In genomic region chr1:86703696-86704455, GRCh38 we compare ENCODE assay signal across 8 cellular contexts. TPM values are rescaled to one million over a fixed set of nuclear protein-coding genes. Genes with fewer than 3 reads are reported as not detected.
DNase-seq lines count a peak whose midpoint lies in the region; ATAC-seq, FAIRE-seq and TF ChIP-seq lines count a peak whose summit lies in the region.

No MANE protein-coding gene starts in this region.

- POLR2A ChIA-PET in A549 (lab: Yijun Ruan, JAX), result interaction anchor here (0.6 to 2.0 kb wide), 4 partner anchors 8 to 1759 kb away, joined by 3 to 13 read pairs (median 6); no protein-coding TSS in a partner anchor
- POLR2A ChIA-PET in activated CD8-positive, alpha-beta T cell treated with anti-CD3 and anti-CD28 coated beads for 36 hours (lab: Charles Lee), result interaction anchor here (0.6 to 4.5 kb wide), 11 partner anchors 9 to 320 kb away, joined by 3 to 43 read pairs (median 4); partner anchors contain the start of genes HS2ST1 and SELENOF

- H3K4me3 ChIP-seq in A549, result peak overlapping the region; percentile 86
- peak overlapping the region; percentile 87 for H3K4me3 ChIP-seq in fibroblast of pulmonary artery (replicated peaks; ENCODE audit: low read depth, low read length)

- intact Hi-C loops in activated CD8-positive, alpha-beta T cell treated with anti-CD3 and anti-CD28 coated beads for 36 hours (cut with micrococcal nuclease), result loop anchor here (10.0 kb wide), 4 partner anchors 61 to 309 kb away; partner anchors contain the start of genes HS2ST1, ODF2L and SELENOF

- TF ChIP-seq RAD21 in A549 (conservative IDR thresholded peaks at IDR 0.05 in 1 of 2, IDR thresholded peaks at IDR 0.05 in 1 of 2), result no peak

- H3K27ac ChIP-seq in A549, result peak overlapping the region; percentile 95 to 97

- TF ChIP-seq EP300 in A549 (IDR thresholded peaks at IDR 0.05), result no peak

- peak overlapping the region; percentile 94 for H3K4me3 Mint-ChIP-seq in activated CD8-positive, alpha-beta T cell treated with anti-CD3 and anti-CD28 coated beads for 36 hours
- peak overlapping the region; percentile 95 for H3K4me3 Mint-ChIP-seq in neural crest cell

- peaks cover 13% of the 10 kb centered on the region for H3K36me3 Mint-ChIP-seq in activated CD8-positive, alpha-beta T cell treated with anti-CD3 and anti-CD28 coated beads for 36 hours (ENCODE audit: low read depth)
- H3K36me3 Mint-ChIP-seq in neural crest cell (ENCODE audit: low read depth), result peaks cover 2% of the 10 kb centered on the region

- no peak for TF ChIP-seq POLR2A in A549 (IDR thresholded peaks at IDR 0.05; ENCODE audit: low read length)

- TF ChIP-seq CTCF in A549 (IDR thresholded peaks at IDR 0.05) (no peak), fibroblast of pulmonary artery (IDR thresholded peaks at IDR 0.05; ENCODE audit: low read length, missing control alignments) (no peak), neural crest cell (conservative IDR thresholded peaks at IDR 0.05) (no peak)
- no peak for TF ChIP-seq CTCF in activated CD8-positive, alpha-beta T cell treated with anti-CD3 and anti-CD28 coated beads for 36 hours (IDR thresholded peaks at IDR 0.05)

- CTCF ChIA-PET in A549 (lab: Yijun Ruan, JAX), result interaction anchor here (0.5 to 3.5 kb wide), 32 partner anchors 9 to 1001 kb away, joined by 3 to 37 read pairs (median 4); partner anchors contain the start of gene ODF2L
- CTCF ChIA-PET in activated CD8-positive, alpha-beta T cell treated with anti-CD3 and anti-CD28 coated beads for 36 hours (lab: Charles Lee), result interaction anchor here (0.7 to 4.3 kb wide), 32 partner anchors 8 to 393 kb away, joined by 3 to 49 read pairs (median 6); partner anchors contain the start of genes HS2ST1, ODF2L and SELENOF

- H3K4me1 Mint-ChIP-seq in activated CD8-positive, alpha-beta T cell treated with anti-CD3 and anti-CD28 coated beads for 36 hours (ENCODE audit: low read depth), result peaks cover 31% of the 10 kb centered on the region
- peaks cover 33% of the 10 kb centered on the region for H3K4me1 Mint-ChIP-seq in neural crest cell

- DNase-seq in A549 (ENCODE audit: low read depth in 1 of 2, low spot score in 1 of 2) (no peak), GM18507 (ENCODE audit: extremely low spot score, insufficient read length, low read depth) (no peak), NCI-H2196 (lab: John Stamatoyannopoulos, UW; ENCODE audit: unreplicated experiment) (peak; percentile 67), fibroblast of pulmonary artery (ENCODE audit: low read depth) (no peak), neural crest cell (ENCODE audit: low read depth, low spot score) (no peak), COLO829 (ENCODE audit: low spot score) (no peak)
- peak; percentile 66 for DNase-seq in activated CD8-positive, alpha-beta T cell treated with anti-CD3 and anti-CD28 coated beads for 36 hours

- WGBS in A549 (ENCODE audit: missing lambda C conversion rate), result 31% methylated on average over 32 of the region's 34 CpGs

- peak overlapping the region; percentile 98 for H3K27ac Mint-ChIP-seq in activated CD8-positive, alpha-beta T cell treated with anti-CD3 and anti-CD28 coated beads for 36 hours
- peak overlapping the region; percentile 92 for H3K27ac Mint-ChIP-seq in neural crest cell (ENCODE audit: unreplicated experiment)

- no peak for FAIRE-seq in A549 (lab: Jason Lieb, UNC)
- peak; percentile 46 for FAIRE-seq in GM18507 (lab: Jason Lieb, UNC)

- H3K27me3 Mint-ChIP-seq in activated CD8-positive, alpha-beta T cell treated with anti-CD3 and anti-CD28 coated beads for 36 hours, result no peaks in the 10 kb centered on the region
- H3K27me3 Mint-ChIP-seq in neural crest cell (ENCODE audit: low read depth), result peaks cover 3% of the 10 kb centered on the region

- ATAC-seq in A549, result peak; percentile 44 to 62
- peak; percentile 34 for ATAC-seq in HG02973 (IDR thresholded peaks at IDR 0.05; ENCODE audit: unreplicated experiment)
- ATAC-seq in activated CD8-positive, alpha-beta T cell treated with anti-CD3 and anti-CD28 coated beads for 36 hours, result peak; percentile 50

- H3K4me1 ChIP-seq in A549, result peaks cover 14% of the 10 kb centered on the region; the same call in 2 of the 3 replicates

- H3K9me3 Mint-ChIP-seq in activated CD8-positive, alpha-beta T cell treated with anti-CD3 and anti-CD28 coated beads for 36 hours, result no peaks in the 10 kb centered on the region
- no peaks in the 10 kb centered on the region for H3K9me3 Mint-ChIP-seq in neural crest cell

- peak overlapping the region; percentile 75 for H3K4me2 ChIP-seq in A549

- no peaks in the 10 kb centered on the region for H3K9me3 ChIP-seq in A549

TF ChIP-seq in A549, 52 proteins besides CTCF, POLR2A, EP300 and RAD21:
- TF ChIP-seq HDAC2 (IDR thresholded peaks at IDR 0.05) (no peak), PHF8 (IDR thresholded peaks at IDR 0.05; ENCODE audit: borderline replicate concordance, low read depth) (no peak), ELK1 (IDR thresholded peaks at IDR 0.05; ENCODE audit: low read depth, low read length) (no peak), SREBF2 (IDR thresholded peaks at IDR 0.05) (no peak), EHMT2 (IDR thresholded peaks at IDR 0.05; ENCODE audit: low read depth) (no peak), EHF (CRISPR knock-in tag; IDR thresholded peaks at IDR 0.05) (no peak), CHD4 (IDR thresholded peaks at IDR 0.05; ENCODE audit: borderline replicate concordance) (no peak), HES2 (IDR thresholded peaks at IDR 0.05) (no peak), ZFP36 (IDR thresholded peaks at IDR 0.05; ENCODE audit: borderline replicate concordance, partially characterized antibody) (no peak), USF2 (IDR thresholded peaks at IDR 0.05) (no peak), JUNB (IDR thresholded peaks at IDR 0.05) (no peak), TFCP2L1 (CRISPR knock-in tag; IDR thresholded peaks at IDR 0.05) (no peak), ZSCAN20 (CRISPR knock-in tag; IDR thresholded peaks at IDR 0.05) (no peak), CEBPB (IDR thresholded peaks at IDR 0.05) (no peak), SMC3 (IDR thresholded peaks at IDR 0.05) (no peak)

RNA-seq across cellular contexts. Expression of gene SH3GLB1, which starts 0.5 kb away (rescaled TPM):
- polyA plus RNA-seq in A549 (2011; rRNA removed) (30.2 and 33.9 TPM in 2 replicates), A549 (2017; fragmentation: RNase III; extraction: RNeasy Plus Mini Kit Qiagen cat#74134 plus additional on column Dnase treatment) (22.2 to 26.9 TPM (median 26.3 TPM) in 3 replicates)
- 5.2 and 7.5 TPM in 2 replicates for polyA plus RNA-seq in A549 (2012; cell fraction: cytosol; rRNA removed)
- 3.1 and 3.6 TPM in 2 replicates for polyA plus RNA-seq in A549 (2012; cell fraction: nucleus; rRNA removed)
- 16.7 and 17.9 TPM in 2 replicates for polyA minus RNA-seq in A549 (2011; rRNA and poly(A)+ RNA removed)
- 10 to 100 TPM; 46.1 to 47.3 TPM for total RNA-seq in activated CD8-positive, alpha-beta T cell treated with anti-CD3 and anti-CD28 coated beads for 36 hours
- total RNA-seq in neural crest cell, result 51.9 and 55.3 TPM in 2 replicates

Comparison
In these comparisons a context has a peak if more than half of its experiments do, and no peak if none do; other contexts are left out.
1. DNase-seq: peak in NCI-H2196 (single experiment) and activated CD8-positive, alpha-beta T cell treated with anti-CD3 and anti-CD28 coated beads for 36 hours (single experiment); none in A549 (0 of 2), GM18507 (single experiment), fibroblast of pulmonary artery (single experiment), neural crest cell (single experiment) and COLO829 (single experiment).
2. Peak in every context shown above with its lines, with median percentiles within 50 percentile points of each other: ATAC-seq.